ENCODE assay signal across 25 cellular contexts in the genomic region with DNA sequence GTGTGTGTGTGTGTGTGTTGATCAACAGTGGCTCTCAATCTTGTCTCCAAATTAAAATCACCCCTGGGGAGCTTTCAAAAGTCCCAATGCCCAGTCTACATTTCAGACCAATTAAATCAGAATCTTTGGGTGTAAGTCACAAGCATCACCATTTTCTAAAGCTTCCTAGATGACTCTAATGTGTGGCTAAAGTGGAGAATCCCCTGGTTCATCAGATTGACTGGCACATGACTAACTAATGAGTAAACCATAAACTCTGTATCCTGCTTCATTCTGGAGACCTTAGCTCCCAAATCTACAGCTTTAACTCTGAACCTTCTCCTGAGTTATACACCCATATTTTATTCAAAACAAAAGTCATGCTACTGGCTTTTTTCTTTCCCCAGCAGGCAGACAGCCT.
"Had no signal": no experiment of that assay in that cellular context is flagged by ENCODE, and none has a peak within 500 bp of the region (broad histone marks: within the 10 kb centered on the region; RNA-seq: fewer than 3 reads in every experiment).

No MANE protein-coding gene starts in this region.

- H2AFZ ChIP-seq: neural progenitor cell had no signal

- H3K27me3 ChIP-seq: esophagus muscularis mucosa, neural progenitor cell, right lobe of liver had no signal

- ATAC-seq: activated CD8-positive, alpha-beta T cell treated with anti-CD3 and anti-CD28 coated beads for 36 hours; activated T-cell treated with anti-CD3 and anti-CD28 coated beads, Interleukin-2, amount 50 U/mL, for 4 hours; activated T-helper 17 cell treated with anti-CD3 and anti-CD28 coated beads, Interleukin-2, amount 50 U/mL, for 72 hours; natural killer cell; right lobe of liver; stimulated activated effector memory CD8-positive, alpha-beta T cell treated with anti-CD3 and anti-CD28 coated beads, Interleukin-12 subunit alpha, Interleukin-12 subunit beta, amount 100 ng/mL, for 72 hours had no signal

- H3K9ac ChIP-seq: neural progenitor cell had no signal

- H3K9me3 ChIP-seq: right lobe of liver had no signal

- FAIRE-seq: frontal cortex, islet of Langerhans, urothelium cell line had no signal

- H3K27ac ChIP-seq: esophagus muscularis mucosa, neural progenitor cell, right lobe of liver, skin epidermis, thoracic aorta had no signal

- H3K4me2 ChIP-seq: neural progenitor cell had no signal

- H3K4me1 ChIP-seq: esophagus muscularis mucosa, neural progenitor cell, right lobe of liver had no signal

- DNase-seq: activated B cell treated with CpG ODN at 0.5 μM for 24 hours; activated CD4-positive, alpha-beta T cell treated with anti-CD3 and anti-CD28 coated beads, Interleukin-2, amount 50 U/mL, for 1 hour; activated CD8-positive, alpha-beta T cell treated with anti-CD3 and anti-CD28 coated beads for 36 hours; activated gamma-delta T cell treated with Interleukin-2 at 50 U/mL for 16 hours; activated naive CD4-positive, alpha-beta T cell treated with anti-CD3 and anti-CD28 coated beads, Interleukin-2, amount 50 U/mL, for 16 hours; activated T-cell treated with anti-CD3 and anti-CD28 coated beads, Interleukin-2, amount 50 U/mL, for 4 hours; amniotic stem cell; central memory CD4-positive, alpha-beta T cell; glutamatergic neuron; midbrain; natural killer cell; posterior cingulate gyrus; right lobe of liver; stimulated activated CD4-positive, alpha-beta T cell treated with anti-CD3 and anti-CD28 coated beads, Interleukin-4, amount 100 ng/mL, for 24 hours; T-helper 2 cell; trophoblast cell had no signal

- H3K4me3 ChIP-seq: esophagus muscularis mucosa, neural progenitor cell, right lobe of liver, skin epidermis, thoracic aorta had no signal

- H3K36me3 ChIP-seq: esophagus muscularis mucosa, neural progenitor cell, right lobe of liver, thoracic aorta had no signal
